ENCODE assay signal across 7 cellular contexts in the genomic region with DNA sequence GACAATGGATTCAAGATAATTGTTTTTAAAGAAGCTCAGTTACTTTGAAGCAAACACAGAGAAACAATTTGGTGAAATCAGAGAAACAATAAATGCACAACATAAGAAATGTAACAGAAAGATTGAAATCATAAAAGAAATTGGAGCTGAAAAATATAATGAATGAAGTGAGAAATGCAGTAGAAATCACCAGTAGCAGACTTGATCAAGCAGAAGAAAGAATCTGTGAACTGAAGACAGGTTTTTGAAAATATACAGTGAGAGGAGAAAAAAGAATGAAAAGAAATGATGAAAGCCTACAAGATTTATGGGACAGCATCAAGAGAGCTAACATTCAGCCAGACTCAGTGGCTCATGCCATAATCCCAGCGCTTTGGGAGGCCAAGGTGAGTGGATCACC.
"Had no signal": no experiment of that assay in that cellular context is flagged by ENCODE, and none has a peak within 500 bp of the region (broad histone marks: within the 10 kb centered on the region; RNA-seq: fewer than 3 reads in every experiment).

No MANE protein-coding gene starts in this region.

- H3K4me3 Mint-ChIP-seq: GM23338, H9, HFFc6 had no signal

- H3K4me3 ChIP-seq: GM23338 had no signal

- DNase-seq: H9, HCEC 1CT, HFFc6, KG1 had no signal

- H3K27ac Mint-ChIP-seq: GM23338, H9, HFFc6 had no signal

- ATAC-seq: GM23338 had no signal

- H3K27ac ChIP-seq: HL-60 had no signal

- H3K4me1 Mint-ChIP-seq: GM23338, H9, IgD-negative memory B cell had no signal

- H3K27me3 Mint-ChIP-seq: IgD-negative memory B cell had no signal
